Comparison of ENCODE assay signal across 8 cellular contexts in the genomic region with DNA sequence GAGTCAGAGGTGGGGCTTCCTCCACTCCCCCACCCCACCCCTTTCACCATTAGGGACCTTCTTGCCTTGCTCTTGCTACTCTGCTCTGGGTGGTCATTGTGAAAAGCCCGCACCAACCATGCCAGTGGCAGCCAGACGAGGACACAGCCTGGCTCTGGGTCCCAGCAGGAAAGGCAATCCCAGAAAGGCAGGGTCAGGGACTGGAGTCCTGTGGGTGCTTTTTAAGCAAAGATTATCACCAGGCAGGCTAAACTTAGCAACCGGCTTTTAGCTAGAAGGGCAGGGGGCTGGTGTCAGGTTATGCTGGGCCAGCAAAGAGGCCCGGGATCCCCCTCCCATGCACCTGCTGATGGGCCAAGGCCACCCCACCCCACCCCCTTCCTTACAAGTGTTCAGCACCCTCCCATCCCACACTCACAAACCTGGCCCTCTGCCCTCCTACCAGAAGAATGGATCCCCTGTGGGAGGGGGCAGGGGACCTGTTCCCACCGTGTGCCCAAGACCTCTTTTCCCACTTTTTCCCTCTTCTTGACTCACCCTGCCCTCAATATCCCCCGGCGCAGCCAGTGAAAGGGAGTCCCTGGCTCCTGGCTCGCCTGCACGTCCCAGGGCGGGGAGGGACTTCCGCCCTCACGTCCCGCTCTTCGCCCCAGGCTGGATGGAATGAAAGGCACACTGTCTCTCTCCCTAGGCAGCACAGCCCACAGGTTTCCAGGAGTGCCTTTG. TPM values are rescaled to one million over a fixed set of nuclear protein-coding genes. Genes with fewer than 3 reads are reported as not detected.
A peak's percentile ranks its signal among the peaks of the same experiment; 100 is the strongest.
DNase-seq lines count a peak whose midpoint lies in the region; ATAC-seq and TF ChIP-seq lines count a peak whose summit lies in the region.

No MANE protein-coding gene starts in this region.

- H3K4me3 ChIP-seq in WI38 (ENCODE audit: low read depth, low read length): peak overlapping the region; percentile 99

- peaks cover 30% of the 10 kb centered on the region for H3K27me3 Mint-ChIP-seq in endothelial cell (ENCODE audit: unreplicated experiment)
- no peaks in the 10 kb centered on the region for H3K27me3 Mint-ChIP-seq in stimulated activated naive CD8-positive, alpha-beta T cell treated with anti-CD3 and anti-CD28 coated beads, Interleukin-15, amount 100 ng/mL, for 72 hours

- no peaks in the 10 kb centered on the region for H3K9me3 Mint-ChIP-seq in endothelial cell (ENCODE audit: unreplicated experiment)
- H3K9me3 Mint-ChIP-seq in stimulated activated naive CD8-positive, alpha-beta T cell treated with anti-CD3 and anti-CD28 coated beads, Interleukin-15, amount 100 ng/mL, for 72 hours: no peaks in the 10 kb centered on the region

- H3K4me1 Mint-ChIP-seq in endothelial cell (ENCODE audit: unreplicated experiment): peaks cover 29% of the 10 kb centered on the region
- H3K4me1 Mint-ChIP-seq in stimulated activated naive CD8-positive, alpha-beta T cell treated with anti-CD3 and anti-CD28 coated beads, Interleukin-15, amount 100 ng/mL, for 72 hours: peaks cover 66% of the 10 kb centered on the region

- peaks cover 24% of the 10 kb centered on the region for H3K36me3 Mint-ChIP-seq in endothelial cell (ENCODE audit: low read depth, unreplicated experiment)

- TF ChIP-seq CTCF in WI38 (IDR thresholded peaks at IDR 0.05; ENCODE audit: low read depth, low read length): no peak
- no peak for TF ChIP-seq CTCF in endothelial cell (IDR thresholded peaks at IDR 0.05; ENCODE audit: unreplicated experiment)

- ATAC-seq in stimulated activated naive CD8-positive, alpha-beta T cell treated with anti-CD3 and anti-CD28 coated beads, Interleukin-15, amount 100 ng/mL, for 72 hours: no peak

- peak overlapping the region; percentile 83 for H3K4me3 Mint-ChIP-seq in endothelial cell (ENCODE audit: unreplicated experiment)
- H3K4me3 Mint-ChIP-seq in stimulated activated naive CD8-positive, alpha-beta T cell treated with anti-CD3 and anti-CD28 coated beads, Interleukin-15, amount 100 ng/mL, for 72 hours: peak overlapping the region; percentile 96 to 98

- H3K27ac Mint-ChIP-seq in endothelial cell (ENCODE audit: unreplicated experiment): peak overlapping the region; percentile 81
- H3K27ac Mint-ChIP-seq in stimulated activated naive CD8-positive, alpha-beta T cell treated with anti-CD3 and anti-CD28 coated beads, Interleukin-15, amount 100 ng/mL, for 72 hours: peak overlapping the region; percentile 99

- DNase-seq in NCI-H187 (lab: John Stamatoyannopoulos, UW) (peak; percentile 16 to 74), NCI-H187 treated with DMSO at 0.1 percent for 48 hours (lab: John Stamatoyannopoulos, UW) (no peak), HCEC 1CT (peak; percentile 74), NCI-H1105 treated with DMSO at 0.1 percent for 48 hours (lab: John Stamatoyannopoulos, UW) (peak; percentile 64), endothelial cell (ENCODE audit: low spot score) (peak; percentile 48), medulla oblongata (ENCODE audit: extremely low spot score) (peak; percentile 91)
- peak in 1 of 2 donors; percentile 42 for DNase-seq in stimulated activated naive CD8-positive, alpha-beta T cell treated with anti-CD3 and anti-CD28 coated beads, Interleukin-15, amount 100 ng/mL, for 72 hours

RNA-seq across cellular contexts. Expression of a gene that starts 1.2 kb away (rescaled TPM):
- 2,393 TPM for total RNA-seq in endothelial cell (ENCODE audit: unreplicated experiment)

RNA-seq across cellular contexts. Expression of a gene that starts 22.8 kb away (rescaled TPM):
- total RNA-seq in endothelial cell (ENCODE audit: unreplicated experiment): 82.2 TPM

RNA-seq across cellular contexts. Expression of a gene that starts 35.0 kb away (rescaled TPM):
- 37.5 TPM for total RNA-seq in endothelial cell (ENCODE audit: unreplicated experiment)

RNA-seq across cellular contexts. Expression of a gene that starts 39.2 kb away (rescaled TPM):
- total RNA-seq in endothelial cell (ENCODE audit: unreplicated experiment): 25.3 TPM

RNA-seq across cellular contexts. Expression of a gene that starts 40.0 kb away (rescaled TPM):
- total RNA-seq in endothelial cell (ENCODE audit: unreplicated experiment): 168 TPM
